Comparison of ENCODE assay signal across 22 cellular contexts in genomic region chr2:53098323-53099073, GRCh38.
"Had no signal": no experiment of that assay in that cellular context is flagged by ENCODE, and none has a peak within 500 bp of the region (broad histone marks: within the 10 kb centered on the region; RNA-seq: fewer than 3 reads in every experiment).

No MANE protein-coding gene starts in this region.

- DNase-seq: activated B cell treated with CpG ODN at 0.5 μM for 24 hours; activated CD4-positive, alpha-beta memory T cell treated with anti-CD3 and anti-CD28 coated beads for 36 hours; activated CD4-positive, alpha-beta T cell treated with anti-CD3 and anti-CD28 coated beads for 4 hours; activated gamma-delta T cell treated with Interleukin-2 at 50 U/mL for 16 hours; activated naive CD8-positive, alpha-beta T cell treated with anti-CD3 and anti-CD28 coated beads for 36 hours; activated T-cell treated with anti-CD3 and anti-CD28 coated beads for 4 hours; amygdala; central memory CD4-positive, alpha-beta T cell; gastrocnemius medialis; heart right ventricle; immature natural killer cell; left cardiac atrium; stimulated activated CD4-positive, alpha-beta T cell treated with anti-CD3 and anti-CD28 coated beads, Interleukin-2, amount 100 ng/mL, for 48 hours; stomach; trophoblast cell had no signal

- H3K27ac Mint-ChIP-seq: activated B cell treated with CpG ODN at 0.5 μM for 24 hours; activated CD4-positive, alpha-beta memory T cell treated with anti-CD3 and anti-CD28 coated beads for 36 hours; activated naive CD8-positive, alpha-beta T cell treated with anti-CD3 and anti-CD28 coated beads for 36 hours; activated T-helper 1 cell treated with anti-CD3 and anti-CD28 coated beads, Interleukin-12 subunit alpha, Interleukin-12 subunit beta, Interleukin-2, Interleukin-4 antibody, amounts not matched to agents 30 ng/mL and 10 ng/mL and 1 ng/mL, durations not matched to agents 14 hours and 24 hours and 36 hours; immature natural killer cell; progenitor cell of endocrine pancreas; T-helper 2 cell treated with Interferon-gamma antibody and Interleukin-4, amounts not matched to agents 5 μg/mL and 100 μg/mL, for 36 hours had no signal

- ATAC-seq: gastrocnemius medialis, heart right ventricle, left cardiac atrium had no signal

- H3K9me3 Mint-ChIP-seq: activated B cell treated with CpG ODN at 0.5 μM for 24 hours; activated CD4-positive, alpha-beta memory T cell treated with anti-CD3 and anti-CD28 coated beads for 36 hours; activated naive CD8-positive, alpha-beta T cell treated with anti-CD3 and anti-CD28 coated beads for 36 hours; activated T-helper 1 cell treated with anti-CD3 and anti-CD28 coated beads, Interleukin-12 subunit alpha, Interleukin-12 subunit beta, Interleukin-2, Interleukin-4 antibody, amounts not matched to agents 30 ng/mL and 10 ng/mL and 1 ng/mL, durations not matched to agents 14 hours and 24 hours and 36 hours; neural crest cell; T-helper 2 cell treated with Interferon-gamma antibody and Interleukin-4, amounts not matched to agents 5 μg/mL and 100 μg/mL, for 36 hours had no signal

- H3K27ac ChIP-seq: gastrocnemius medialis, heart right ventricle, right atrium auricular region, stomach, vagina had no signal

- H3K4me3 ChIP-seq: gastrocnemius medialis, heart right ventricle, lung, right atrium auricular region, stomach, vagina had no signal

- H3K4me1 ChIP-seq: gastrocnemius medialis, heart right ventricle, right atrium auricular region, stomach, vagina had no signal

- H3K27me3 Mint-ChIP-seq: activated B cell treated with CpG ODN at 0.5 μM for 24 hours; activated CD4-positive, alpha-beta memory T cell treated with anti-CD3 and anti-CD28 coated beads for 36 hours; activated naive CD8-positive, alpha-beta T cell treated with anti-CD3 and anti-CD28 coated beads for 36 hours had no signal

- H3K4me3 Mint-ChIP-seq: activated B cell treated with CpG ODN at 0.5 μM for 24 hours; activated CD4-positive, alpha-beta memory T cell treated with anti-CD3 and anti-CD28 coated beads for 36 hours; activated naive CD8-positive, alpha-beta T cell treated with anti-CD3 and anti-CD28 coated beads for 36 hours; activated T-helper 1 cell treated with anti-CD3 and anti-CD28 coated beads, Interleukin-12 subunit alpha, Interleukin-12 subunit beta, Interleukin-2, Interleukin-4 antibody, amounts not matched to agents 30 ng/mL and 10 ng/mL and 1 ng/mL, durations not matched to agents 14 hours and 24 hours and 36 hours; immature natural killer cell; neural crest cell; T-helper 2 cell treated with Interferon-gamma antibody and Interleukin-4, amounts not matched to agents 5 μg/mL and 100 μg/mL, for 36 hours had no signal

- H3K9me3 ChIP-seq: gastrocnemius medialis, heart right ventricle, right atrium auricular region, stomach, vagina had no signal

- H3K4me1 Mint-ChIP-seq: activated B cell treated with CpG ODN at 0.5 μM for 24 hours; activated naive CD8-positive, alpha-beta T cell treated with anti-CD3 and anti-CD28 coated beads for 36 hours; immature natural killer cell had no signal

- H3K36me3 ChIP-seq: gastrocnemius medialis, heart right ventricle, right atrium auricular region, stomach, vagina had no signal

- H3K36me3 Mint-ChIP-seq: activated CD4-positive, alpha-beta memory T cell treated with anti-CD3 and anti-CD28 coated beads for 36 hours; activated naive CD8-positive, alpha-beta T cell treated with anti-CD3 and anti-CD28 coated beads for 36 hours; immature natural killer cell had no signal

- H3K27me3 ChIP-seq: gastrocnemius medialis, heart right ventricle, right atrium auricular region, stomach, vagina had no signal
